ENCODE assay signal across 1 cellular context in the genomic region with DNA sequence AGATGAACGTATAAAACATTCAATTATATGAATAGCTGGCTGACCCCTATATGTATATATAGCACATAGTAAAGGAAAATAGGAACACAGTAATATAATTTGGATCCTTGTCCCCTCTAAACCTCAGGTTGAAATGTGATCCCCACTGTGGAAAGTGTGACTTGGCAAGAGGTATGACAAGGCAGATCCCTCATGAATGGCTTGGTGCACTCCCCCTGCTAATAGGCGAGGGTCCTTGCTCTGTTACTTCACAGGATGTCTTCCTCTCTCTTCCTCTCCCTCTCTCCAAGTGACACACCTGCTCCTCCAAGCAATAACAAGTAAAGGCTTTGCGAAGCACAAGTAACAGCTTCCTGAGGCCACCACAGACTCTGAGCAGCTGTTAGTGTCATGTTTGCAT.
TF ChIP-seq lines count a peak whose summit lies in the region.

No MANE protein-coding gene starts in this region.

TF ChIP-seq in K562, 482 proteins besides CTCF, POLR2A, EP300 and RAD21:
- no peak for TF ChIP-seq PTTG1 (tag; IDR thresholded peaks at IDR 0.05; ENCODE audit: low read depth)
- TF ChIP-seq POLR2AphosphoS2 (IDR thresholded peaks at IDR 0.05; ENCODE audit: low read length): peak; percentile 76; the same call in 1 of the 2 replicates
- TF ChIP-seq FOS (IDR thresholded peaks at IDR 0.05; ENCODE audit: extremely low read depth, insufficient read length): no peak
- no peak for TF ChIP-seq ZKSCAN1 (IDR thresholded peaks at IDR 0.05; ENCODE audit: low read depth, low read length)
- no peak for TF ChIP-seq ARID2 (IDR thresholded peaks at IDR 0.05)
- TF ChIP-seq CHD4 (IDR thresholded peaks at IDR 0.05; ENCODE audit: insufficient read depth, insufficient replicate concordance, low read depth, low read length, poor library complexity, severe bottlenecking): no peak
TF ChIP-seq in K562: peak in this region for 1.
